1 cellular context compared by ENCODE assay signal in the genomic region with DNA sequence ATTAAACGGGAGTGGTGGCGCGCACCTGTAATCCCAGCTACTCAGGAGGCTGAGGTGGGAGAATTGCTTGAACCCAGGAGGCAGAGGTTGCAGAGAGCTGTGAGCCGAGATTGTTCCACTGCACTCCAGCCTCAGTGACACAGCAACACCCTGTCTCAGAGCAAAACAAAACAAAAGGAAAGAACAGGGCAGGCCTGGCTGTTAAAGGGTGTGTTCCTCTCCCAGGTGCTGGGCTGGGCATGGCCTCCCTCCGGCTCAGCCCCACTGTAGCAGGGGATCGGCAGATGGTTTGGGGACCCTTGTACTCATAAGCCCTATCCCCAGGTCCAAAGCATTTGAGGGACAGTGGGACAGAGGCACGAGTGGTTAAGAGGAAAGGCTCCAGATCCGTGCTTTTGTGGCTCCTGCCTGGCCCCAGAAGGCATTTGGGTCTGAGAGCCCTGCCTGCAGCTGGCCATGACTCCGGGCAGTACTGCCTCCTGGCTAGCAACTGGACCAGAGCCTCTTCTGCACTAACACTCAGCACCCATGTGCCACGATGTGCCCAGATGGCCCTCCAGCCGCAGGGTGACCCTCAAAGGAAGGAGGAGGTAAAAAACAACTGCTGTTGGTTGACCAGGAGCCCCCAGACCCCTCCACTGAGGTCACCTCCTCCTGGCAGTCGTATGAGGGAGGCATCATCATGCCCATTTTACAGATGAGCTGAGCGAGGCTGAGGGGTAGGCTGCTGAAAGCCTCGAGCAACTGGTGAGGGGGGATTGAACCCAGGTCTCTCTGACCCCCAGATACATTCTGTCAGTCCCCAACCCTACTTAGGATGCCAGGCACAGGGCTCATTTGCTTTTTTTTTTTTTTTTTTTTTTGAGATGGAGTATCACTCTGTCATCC.
TF ChIP-seq lines count a peak whose summit lies in the region.

No MANE protein-coding gene starts in this region.

TF ChIP-seq in WTC11, 78 proteins besides CTCF, POLR2A, EP300 and RAD21 (continued from another document):
- TF ChIP-seq, protein P1, sequence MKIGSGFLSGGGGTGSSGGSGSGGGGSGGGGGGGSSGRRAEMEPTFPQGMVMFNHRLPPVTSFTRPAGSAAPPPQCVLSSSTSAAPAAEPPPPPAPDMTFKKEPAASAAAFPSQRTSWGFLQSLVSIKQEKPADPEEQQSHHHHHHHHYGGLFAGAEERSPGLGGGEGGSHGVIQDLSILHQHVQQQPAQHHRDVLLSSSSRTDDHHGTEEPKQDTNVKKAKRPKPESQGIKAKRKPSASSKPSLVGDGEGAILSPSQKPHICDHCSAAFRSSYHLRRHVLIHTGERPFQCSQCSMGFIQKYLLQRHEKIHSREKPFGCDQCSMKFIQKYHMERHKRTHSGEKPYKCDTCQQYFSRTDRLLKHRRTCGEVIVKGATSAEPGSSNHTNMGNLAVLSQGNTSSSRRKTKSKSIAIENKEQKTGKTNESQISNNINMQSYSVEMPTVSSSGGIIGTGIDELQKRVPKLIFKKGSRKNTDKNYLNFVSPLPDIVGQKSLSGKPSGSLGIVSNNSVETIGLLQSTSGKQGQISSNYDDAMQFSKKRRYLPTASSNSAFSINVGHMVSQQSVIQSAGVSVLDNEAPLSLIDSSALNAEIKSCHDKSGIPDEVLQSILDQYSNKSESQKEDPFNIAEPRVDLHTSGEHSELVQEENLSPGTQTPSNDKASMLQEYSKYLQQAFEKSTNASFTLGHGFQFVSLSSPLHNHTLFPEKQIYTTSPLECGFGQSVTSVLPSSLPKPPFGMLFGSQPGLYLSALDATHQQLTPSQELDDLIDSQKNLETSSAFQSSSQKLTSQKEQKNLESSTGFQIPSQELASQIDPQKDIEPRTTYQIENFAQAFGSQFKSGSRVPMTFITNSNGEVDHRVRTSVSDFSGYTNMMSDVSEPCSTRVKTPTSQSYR (CRISPR knock-in tag; IDR thresholded peaks at IDR 0.05): no peak
- TF ChIP-seq MYBL2 (CRISPR knock-in tag; IDR thresholded peaks at IDR 0.05): no peak
- TF ChIP-seq, protein P2, sequence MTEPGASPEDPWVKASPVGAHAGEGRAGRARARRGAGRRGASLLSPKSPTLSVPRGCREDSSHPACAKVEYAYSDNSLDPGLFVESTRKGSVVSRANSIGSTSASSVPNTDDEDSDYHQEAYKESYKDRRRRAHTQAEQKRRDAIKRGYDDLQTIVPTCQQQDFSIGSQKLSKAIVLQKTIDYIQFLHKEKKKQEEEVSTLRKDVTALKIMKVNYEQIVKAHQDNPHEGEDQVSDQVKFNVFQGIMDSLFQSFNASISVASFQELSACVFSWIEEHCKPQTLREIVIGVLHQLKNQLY (CRISPR knock-in tag; IDR thresholded peaks at IDR 0.05): no peak
- TF ChIP-seq ZBTB21 (CRISPR knock-in tag; IDR thresholded peaks at IDR 0.05; ENCODE audit: borderline replicate concordance): no peak
- TF ChIP-seq ZNF138 (CRISPR knock-in tag; conservative IDR thresholded peaks at IDR 0.05): no peak
- TF ChIP-seq SP1 (CRISPR knock-in tag; conservative IDR thresholded peaks at IDR 0.05): no peak
- TF ChIP-seq NR1H2 (CRISPR knock-in tag; IDR thresholded peaks at IDR 0.05): no peak
- TF ChIP-seq RORB (CRISPR knock-in tag; IDR thresholded peaks at IDR 0.05): no peak
- no peak for TF ChIP-seq SOX15 (CRISPR knock-in tag; IDR thresholded peaks at IDR 0.05)
- no peak for TF ChIP-seq ZNF121 (CRISPR knock-in tag; IDR thresholded peaks at IDR 0.05)
- TF ChIP-seq, protein P3, sequence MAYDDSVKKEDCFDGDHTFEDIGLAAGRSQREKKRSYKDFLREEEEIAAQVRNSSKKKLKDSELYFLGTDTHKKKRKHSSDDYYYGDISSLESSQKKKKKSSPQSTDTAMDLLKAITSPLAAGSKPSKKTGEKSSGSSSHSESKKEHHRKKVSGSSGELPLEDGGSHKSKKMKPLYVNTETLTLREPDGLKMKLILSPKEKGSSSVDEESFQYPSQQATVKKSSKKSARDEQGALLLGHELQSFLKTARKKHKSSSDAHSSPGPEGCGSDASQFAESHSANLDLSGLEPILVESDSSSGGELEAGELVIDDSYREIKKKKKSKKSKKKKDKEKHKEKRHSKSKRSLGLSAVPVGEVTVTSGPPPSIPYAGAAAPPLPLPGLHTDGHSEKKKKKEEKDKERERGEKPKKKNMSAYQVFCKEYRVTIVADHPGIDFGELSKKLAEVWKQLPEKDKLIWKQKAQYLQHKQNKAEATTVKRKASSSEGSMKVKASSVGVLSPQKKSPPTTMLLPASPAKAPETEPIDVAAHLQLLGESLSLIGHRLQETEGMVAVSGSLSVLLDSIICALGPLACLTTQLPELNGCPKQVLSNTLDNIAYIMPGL (CRISPR knock-in tag; IDR thresholded peaks at IDR 0.05): no peak
- no peak for TF ChIP-seq TP53 (CRISPR knock-in tag; IDR thresholded peaks at IDR 0.05)
- no peak for TF ChIP-seq ATF1 (CRISPR knock-in tag; IDR thresholded peaks at IDR 0.05)
- TF ChIP-seq, protein P4, sequence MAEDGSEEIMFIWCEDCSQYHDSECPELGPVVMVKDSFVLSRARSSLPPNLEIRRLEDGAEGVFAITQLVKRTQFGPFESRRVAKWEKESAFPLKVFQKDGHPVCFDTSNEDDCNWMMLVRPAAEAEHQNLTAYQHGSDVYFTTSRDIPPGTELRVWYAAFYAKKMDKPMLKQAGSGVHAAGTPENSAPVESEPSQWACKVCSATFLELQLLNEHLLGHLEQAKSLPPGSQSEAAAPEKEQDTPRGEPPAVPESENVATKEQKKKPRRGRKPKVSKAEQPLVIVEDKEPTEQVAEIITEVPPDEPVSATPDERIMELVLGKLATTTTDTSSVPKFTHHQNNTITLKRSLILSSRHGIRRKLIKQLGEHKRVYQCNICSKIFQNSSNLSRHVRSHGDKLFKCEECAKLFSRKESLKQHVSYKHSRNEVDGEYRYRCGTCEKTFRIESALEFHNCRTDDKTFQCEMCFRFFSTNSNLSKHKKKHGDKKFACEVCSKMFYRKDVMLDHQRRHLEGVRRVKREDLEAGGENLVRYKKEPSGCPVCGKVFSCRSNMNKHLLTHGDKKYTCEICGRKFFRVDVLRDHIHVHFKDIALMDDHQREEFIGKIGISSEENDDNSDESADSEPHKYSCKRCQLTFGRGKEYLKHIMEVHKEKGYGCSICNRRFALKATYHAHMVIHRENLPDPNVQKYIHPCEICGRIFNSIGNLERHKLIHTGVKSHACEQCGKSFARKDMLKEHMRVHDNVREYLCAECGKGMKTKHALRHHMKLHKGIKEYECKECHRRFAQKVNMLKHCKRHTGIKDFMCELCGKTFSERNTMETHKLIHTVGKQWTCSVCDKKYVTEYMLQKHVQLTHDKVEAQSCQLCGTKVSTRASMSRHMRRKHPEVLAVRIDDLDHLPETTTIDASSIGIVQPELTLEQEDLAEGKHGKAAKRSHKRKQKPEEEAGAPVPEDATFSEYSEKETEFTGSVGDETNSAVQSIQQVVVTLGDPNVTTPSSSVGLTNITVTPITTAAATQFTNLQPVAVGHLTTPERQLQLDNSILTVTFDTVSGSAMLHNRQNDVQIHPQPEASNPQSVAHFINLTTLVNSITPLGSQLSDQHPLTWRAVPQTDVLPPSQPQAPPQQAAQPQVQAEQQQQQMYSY (CRISPR knock-in tag; IDR thresholded peaks at IDR 0.05): no peak
- TF ChIP-seq EMX1 (CRISPR knock-in tag; IDR thresholded peaks at IDR 0.05): no peak
